Comparison of ENCODE assay signal across 17 cellular contexts in genomic region chr9:113964740-113965095, GRCh38.
"Had no signal": no experiment of that assay in that cellular context is flagged by ENCODE, and none has a peak within 500 bp of the region (broad histone marks: within the 10 kb centered on the region; RNA-seq: fewer than 3 reads in every experiment).

No MANE protein-coding gene starts in this region.

- ATAC-seq: naive thymus-derived CD4-positive, alpha-beta T cell; sciatic nerve had no signal

- H3K27ac Mint-ChIP-seq: dendritic cell treated with granulocyte-macrophage colony-stimulating factor and Interleukin-4, amounts not matched to agents 40 ng/mL and 50 ng/mL, for 4 days; immature natural killer cell; naive thymus-derived CD4-positive, alpha-beta T cell had no signal

- H3K36me3 Mint-ChIP-seq: naive thymus-derived CD4-positive, alpha-beta T cell had no signal

- H3K4me1 Mint-ChIP-seq: immature natural killer cell; naive thymus-derived CD4-positive, alpha-beta T cell had no signal

- H3K4me1 ChIP-seq: left ventricle myocardium inferior had no signal

- H3K36me3 ChIP-seq: left ventricle myocardium inferior, uterus had no signal

- H3K9me3 Mint-ChIP-seq: immature natural killer cell had no signal

- H3K9me3 ChIP-seq: uterus had no signal

- H3K27ac ChIP-seq: left ventricle myocardium inferior, skin epidermis, uterus had no signal

- H3K27me3 Mint-ChIP-seq: dendritic cell treated with granulocyte-macrophage colony-stimulating factor and Interleukin-4, amounts not matched to agents 40 ng/mL and 50 ng/mL, for 4 days; naive thymus-derived CD4-positive, alpha-beta T cell had no signal

- DNase-seq: cerebellar nuclear complex; foreskin fibroblast; immature natural killer cell; left ventricle myocardium inferior; mesendoderm; naive thymus-derived CD4-positive, alpha-beta T cell; posterior cingulate gyrus; stimulated activated CD4-positive, alpha-beta T cell treated with anti-CD3 and anti-CD28 coated beads, Interleukin-2, amount 100 ng/mL, for 24 hours; stimulated activated naive CD4-positive, alpha-beta T cell; trophoblast cell; uterus had no signal

- H3K27me3 ChIP-seq: uterus had no signal

- H3K4me3 Mint-ChIP-seq: dendritic cell treated with granulocyte-macrophage colony-stimulating factor and Interleukin-4, amounts not matched to agents 40 ng/mL and 50 ng/mL, for 4 days; immature natural killer cell; naive thymus-derived CD4-positive, alpha-beta T cell had no signal

- FAIRE-seq: colon, keratinocyte had no signal

- H3K4me3 ChIP-seq: left ventricle myocardium inferior, lung, skin epidermis, uterus had no signal
